ENCODE assay signal across 12 cellular contexts in the genomic region with DNA sequence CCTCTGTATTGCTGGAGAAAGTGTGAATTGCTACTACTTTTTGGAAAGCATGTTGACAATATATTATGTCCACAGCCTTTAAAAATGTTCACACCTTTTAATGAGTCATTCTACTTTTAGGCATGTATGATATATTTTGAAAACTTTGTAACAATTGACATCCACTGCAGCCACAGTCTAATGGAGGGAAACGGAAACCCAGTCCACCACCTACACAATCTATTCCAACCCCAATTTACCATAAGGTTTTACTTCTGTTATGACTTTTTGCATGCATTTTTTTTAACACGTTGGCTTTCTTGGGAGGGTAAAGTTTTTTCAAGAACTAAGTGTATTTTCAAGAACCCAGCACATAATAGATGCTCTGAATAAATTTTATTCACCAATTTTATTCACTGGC. TPM values are rescaled to one million over a fixed set of nuclear protein-coding genes. Genes with fewer than 3 reads are reported as not detected.
DNase-seq lines count a peak whose midpoint lies in the region; ATAC-seq, FAIRE-seq and TF ChIP-seq lines count a peak whose summit lies in the region.
"Had no signal": no experiment of that assay in that cellular context is flagged by ENCODE, and none has a peak within 500 bp of the region (broad histone marks: within the 10 kb centered on the region; RNA-seq: fewer than 3 reads in every experiment).

No MANE protein-coding gene starts in this region.

- peaks cover 10% of the 10 kb centered on the region for H3K4me1 Mint-ChIP-seq in T-helper 2 cell treated with Interferon-gamma antibody and Interleukin-4, amounts not matched to agents 5 μg/mL and 100 μg/mL, for 36 hours (ENCODE audit: low read depth)

- TF ChIP-seq POLR2A in lower leg skin (IDR thresholded peaks at IDR 0.05) = no peak

- no peak overlapping the region for H3K27ac ChIP-seq in colonic mucosa

- no peaks in the 10 kb centered on the region for H3K4me1 ChIP-seq in colonic mucosa

- no peaks in the 10 kb centered on the region for H3K36me3 Mint-ChIP-seq in T-helper 2 cell treated with Interferon-gamma antibody and Interleukin-4, amounts not matched to agents 5 μg/mL and 100 μg/mL, for 36 hours (ENCODE audit: low read depth)

- no peak for TF ChIP-seq CTCF in colonic mucosa (IDR thresholded peaks at IDR 0.05)
- no peak for TF ChIP-seq CTCF in lower leg skin (IDR thresholded peaks at IDR 0.05)

- H3K9ac ChIP-seq in colonic mucosa (ENCODE audit: low read depth in 2 of 2, low read length in 2 of 2) = no peak overlapping the region

- H3K27me3 ChIP-seq in colonic mucosa = no peaks in the 10 kb centered on the region

- DNase-seq in GM18507 (ENCODE audit: extremely low spot score, insufficient read length, low read depth) (peak; percentile 58), colonic mucosa (no peak), lower leg skin (ENCODE audit: low spot score in 2 of 2) (no peak), cortex of kidney (lab: John Stamatoyannopoulos, UW) (no peak), frontal cortex (ENCODE audit: low spot score in 2 of 2) (no peak)
- DNase-seq in T-helper 2 cell treated with Interferon-gamma antibody and Interleukin-4, amounts not matched to agents 5 μg/mL and 100 μg/mL, for 36 hours (ENCODE audit: low spot score) = peak; percentile 38
- DNase-seq: NCI-H1417 treated with DMSO at 0.1 percent for 48 hours, T1000 had no signal

- H3K9me3 ChIP-seq in colonic mucosa = no peaks in the 10 kb centered on the region

- FAIRE-seq in GM18507 (lab: Jason Lieb, UNC) (peak; percentile 95), frontal cortex (lab: Jason Lieb, UNC) (no peak)

- 73 to 79% methylated on average over 2 of the region's 2 CpGs for WGBS in lower leg skin, 2 donors

- ATAC-seq in GM19351 (IDR thresholded peaks at IDR 0.05; ENCODE audit: unreplicated experiment) (peak; percentile 46), HG02852 (IDR thresholded peaks at IDR 0.05; ENCODE audit: unreplicated experiment) (peak; percentile 38)

- no peaks in the 10 kb centered on the region for H3K9me3 Mint-ChIP-seq in T-helper 2 cell treated with Interferon-gamma antibody and Interleukin-4, amounts not matched to agents 5 μg/mL and 100 μg/mL, for 36 hours
- H3K9me3 Mint-ChIP-seq: dendritic cell treated with granulocyte-macrophage colony-stimulating factor and Interleukin-4, amounts not matched to agents 40 ng/mL and 50 ng/mL, for 4 days had no signal

- no peak overlapping the region for H3K27ac Mint-ChIP-seq in T-helper 2 cell treated with Interferon-gamma antibody and Interleukin-4, amounts not matched to agents 5 μg/mL and 100 μg/mL, for 36 hours
- H3K27ac Mint-ChIP-seq: dendritic cell treated with granulocyte-macrophage colony-stimulating factor and Interleukin-4, amounts not matched to agents 40 ng/mL and 50 ng/mL, for 4 days; memory B cell had no signal

- H3K4me3 Mint-ChIP-seq in T-helper 2 cell treated with Interferon-gamma antibody and Interleukin-4, amounts not matched to agents 5 μg/mL and 100 μg/mL, for 36 hours = no peak overlapping the region
- H3K4me3 Mint-ChIP-seq: dendritic cell treated with granulocyte-macrophage colony-stimulating factor and Interleukin-4, amounts not matched to agents 40 ng/mL and 50 ng/mL, for 4 days; memory B cell had no signal

- no peaks in the 10 kb centered on the region for H3K36me3 ChIP-seq in colonic mucosa

- intact Hi-C loops in colonic mucosa (cut with DNase I) (no loop called here), lower leg skin (cut with DNase I; ENCODE audit: low total_unique reads) (no loop called here)

- H3K27me3 Mint-ChIP-seq in T-helper 2 cell treated with Interferon-gamma antibody and Interleukin-4, amounts not matched to agents 5 μg/mL and 100 μg/mL, for 36 hours (ENCODE audit: low read depth) = peaks cover 35% of the 10 kb centered on the region

- H3K4me3 ChIP-seq in colonic mucosa (no peak overlapping the region), lower leg skin (ENCODE audit: low read depth, poor library complexity, severe bottlenecking) (no peak overlapping the region)

RNA-seq across cellular contexts. Expression of gene ATP8B1, which starts 38.5 kb away (rescaled TPM):
- total RNA-seq in colonic mucosa = 100 to 1,000 TPM; 263 to 359 TPM
- total RNA-seq in lower leg skin = 10 to 100 TPM; 21.6 to 32.1 (median 26.8) TPM
- 5.7 TPM for total RNA-seq in frontal cortex

Comparison
In these comparisons a context has a peak if more than half of its experiments do, and no peak if none do; other contexts are left out.
1. DNase-seq: peak in GM18507 (single experiment) and T-helper 2 cell treated with Interferon-gamma antibody and Interleukin-4, amounts not matched to agents 5 μg/mL and 100 μg/mL, for 36 hours (single experiment); none in colonic mucosa (single experiment), lower leg skin (0 of 2), cortex of kidney (single experiment) and frontal cortex (0 of 2).
2. RNA of gene ATP8B1, which starts 38.5 kb away (total RNA-seq): 263 to 359 TPM in colonic mucosa; 21.6 to 32.1 TPM in lower leg skin and 5.7 TPM in frontal cortex (single experiment); every median in the first group is over 4 times any median in the second.